ENCODE assay signal across 8 cellular contexts in genomic region chr17:67995568-67996191, GRCh38. TPM values are rescaled to one million over a fixed set of nuclear protein-coding genes. Genes with fewer than 3 reads are reported as not detected.
DNase-seq lines count a peak whose midpoint lies in the region; ATAC-seq and TF ChIP-seq lines count a peak whose summit lies in the region.

No MANE protein-coding gene starts in this region.

- H3K9ac ChIP-seq in HUES64 (ENCODE audit: low read depth, low read length) = 0 out of 2 replicates have a peak overlapping the region, but pooled peaks have one; percentile 26

- under 1% methylated on average over 42 of the region's 43 CpGs for WGBS in HUES64

- H3K4me1 ChIP-seq in HUES64 (ENCODE audit: insufficient read depth, low read length) (peaks cover 13% of the 10 kb centered on the region), right atrium auricular region (peaks cover 0 to 32% of the 10 kb centered on the region in 2 donors)

- H3K4me3 ChIP-seq in HUES64 (ENCODE audit: low read length) = peak overlapping the region; percentile 72
- H3K4me3 ChIP-seq in right atrium auricular region = peak overlapping the region; percentile 43 to 79
- H3K4me3 ChIP-seq in retinal pigment epithelial cell (ENCODE audit: low read length) = peak overlapping the region; percentile 62

- H3K27ac ChIP-seq in C4-2B (peak overlapping the region; percentile 35), HUES64 (ENCODE audit: low read depth, low read length) (no peak overlapping the region), right atrium auricular region (peak overlapping the region; percentile 74 to 97)

- TF ChIP-seq CTCF in C4-2B (conservative IDR thresholded peaks at IDR 0.05) (no peak), right atrium auricular region (IDR thresholded peaks at IDR 0.05) (peak in 1 of 2 donors; percentile 34), retinal pigment epithelial cell (conservative IDR thresholded peaks at IDR 0.05; ENCODE audit: low read depth, low read length) (no peak)

- H3K4me1 Mint-ChIP-seq in activated naive CD8-positive, alpha-beta T cell (ENCODE audit: low read depth) = peaks cover 32% of the 10 kb centered on the region

- H3K4me3 Mint-ChIP-seq in activated naive CD8-positive, alpha-beta T cell = peak overlapping the region; percentile 88

- CTCF ChIA-PET in HEK293T (lab: Yijun Ruan, JAX) = no interaction called here

- H3K36me3 ChIP-seq in HUES64 (ENCODE audit: insufficient read depth, low read length) (peaks cover 12% of the 10 kb centered on the region), right atrium auricular region (no peaks in the 10 kb centered on the region)

- POLR2A ChIA-PET in HEK293T (lab: Yijun Ruan, JAX) = interaction anchor here (0.8 to 2.4 kb wide), 7 partner anchors 9 to 40 kb away, joined by 3 to 11 read pairs (median 5); partner anchors contain the start of gene KPNA2

- H3K27ac Mint-ChIP-seq in activated naive CD8-positive, alpha-beta T cell = no peak overlapping the region

- H3K27me3 ChIP-seq in HUES64 (ENCODE audit: insufficient read depth, low read length) (peaks cover 25% of the 10 kb centered on the region), right atrium auricular region (no peaks in the 10 kb centered on the region)

- no peak for ATAC-seq in GM18861 (IDR thresholded peaks at IDR 0.05; ENCODE audit: unreplicated experiment)

- H3K36me3 Mint-ChIP-seq in activated naive CD8-positive, alpha-beta T cell = no peaks in the 10 kb centered on the region

- DNase-seq in right atrium auricular region (ENCODE audit: low spot score) (no peak), retinal pigment epithelial cell (ENCODE audit: low read depth) (no peak), HEK293T (ENCODE audit: extremely low spot score) (no peak), NCI-H187 treated with DMSO at 0.1 percent for 48 hours (lab: John Stamatoyannopoulos, UW) (no peak)

- H3K9me3 Mint-ChIP-seq in activated naive CD8-positive, alpha-beta T cell (ENCODE audit: low read depth) = no peaks in the 10 kb centered on the region

- peaks cover 17% of the 10 kb centered on the region for H3K27me3 Mint-ChIP-seq in activated naive CD8-positive, alpha-beta T cell

- H3K9me3 ChIP-seq in HUES64 (ENCODE audit: insufficient read depth, low read depth, low read length) = no peaks in the 10 kb centered on the region
- H3K9me3 ChIP-seq in right atrium auricular region = no peaks in the 10 kb centered on the region

TF ChIP-seq in HEK293T, 16 proteins besides CTCF, POLR2A, EP300 and RAD21:
- TF ChIP-seq HDGF (IDR thresholded peaks at IDR 0.05; ENCODE audit: borderline replicate concordance) (no peak), ELF4 (IDR thresholded peaks at IDR 0.05) (no peak), ARNT (IDR thresholded peaks at IDR 0.05) (no peak), NFRKB (IDR thresholded peaks at IDR 0.05) (no peak), SP1 (IDR thresholded peaks at IDR 0.05) (no peak), FOXM1 (IDR thresholded peaks at IDR 0.05; ENCODE audit: borderline replicate concordance) (no peak), ZNF384 (IDR thresholded peaks at IDR 0.05) (no peak), CTBP1 (IDR thresholded peaks at IDR 0.05; ENCODE audit: borderline replicate concordance) (no peak)

RNA-seq across cellular contexts. Expression of gene C17orf58, which starts 0.6 kb away (rescaled TPM):
- polyA plus RNA-seq in HUES64 (2013, experiment 1 of 2) = 16.0 TPM
- polyA plus RNA-seq in HUES64 (2013, experiment 2 of 2) = 20.2 TPM
- total RNA-seq in right atrium auricular region = 10 to 100 TPM in 1 of 2 donors, 1 to 10 TPM in 1; 6.9 to 10.1 TPM

RNA-seq across cellular contexts. Expression of gene KPNA2, which starts 39.9 kb away (rescaled TPM):
- polyA plus RNA-seq in HUES64 (2013, experiment 1 of 2) = 365 TPM
- polyA plus RNA-seq in HUES64 (2013, experiment 2 of 2) = 396 TPM
- total RNA-seq in right atrium auricular region = 10 to 100 TPM; 17.9 to 19.2 TPM
